Comparison of ENCODE assay signal across 8 cellular contexts in genomic region chr16:22188595-22189442, GRCh38. TPM values are rescaled to one million over a fixed set of nuclear protein-coding genes. Genes with fewer than 3 reads are reported as not detected.
DNase-seq lines count a peak whose midpoint lies in the region; ATAC-seq and TF ChIP-seq lines count a peak whose summit lies in the region.

No MANE protein-coding gene starts in this region.

- CTCF ChIA-PET in activated CD4-positive, alpha-beta memory T cell treated with anti-CD3 and anti-CD28 coated beads for 36 hours (lab: Charles Lee), result interaction anchor here (0.6 to 4.5 kb wide), 42 partner anchors 8 to 582 kb away, joined by 3 to 69 read pairs (median 5); partner anchors contain the start of genes EEF2K, MOSMO, PDZD9 and POLR3E

- no peak overlapping the region for H2BK15ac ChIP-seq in mesendoderm (replicated peaks; ENCODE audit: low read depth)

- no CpG with 5 or more reads among the region's 8 CpGs for WGBS in mesendoderm (ENCODE audit: extremely low coverage, insufficient coverage, low lambda C conversion rate)

- intact Hi-C loops in activated CD4-positive, alpha-beta memory T cell treated with anti-CD3 and anti-CD28 coated beads for 36 hours (cut with micrococcal nuclease), result loop anchor here (1.0 to 2.0 kb wide), 3 partner anchors 90 to 188 kb away; partner anchors contain the start of gene PDZD9

- POLR2A ChIA-PET in activated CD4-positive, alpha-beta memory T cell treated with anti-CD3 and anti-CD28 coated beads for 36 hours (lab: Charles Lee), result interaction anchor here (0.6 to 2.2 kb wide), 6 partner anchors 18 to 236 kb away, joined by 3 to 11 read pairs (median 3); partner anchors contain the start of genes EEF2K, MOSMO, PDZD9 and UQCRC2

- no peak overlapping the region for H3K23ac ChIP-seq in mesendoderm (ENCODE audit: low read length)

- H3K36me3 Mint-ChIP-seq in activated CD4-positive, alpha-beta memory T cell treated with anti-CD3 and anti-CD28 coated beads for 36 hours, result no peaks in the 10 kb centered on the region

- H3K56ac ChIP-seq in mesendoderm (ENCODE audit: low read length), result no peak overlapping the region

- H4K8ac ChIP-seq in mesendoderm (ENCODE audit: low read depth, low read length), result no peak overlapping the region

- TF ChIP-seq CTCF in HFF-Myc (IDR thresholded peaks at IDR 0.05; ENCODE audit: low read depth, low read length, missing control alignments), result peak; percentile 88

- no peaks in the 10 kb centered on the region for H3K9me3 ChIP-seq in BLaER1

- H3K79me1 ChIP-seq in mesendoderm (ENCODE audit: low read length), result no peaks in the 10 kb centered on the region

- H3K4me1 Mint-ChIP-seq in activated CD4-positive, alpha-beta memory T cell treated with anti-CD3 and anti-CD28 coated beads for 36 hours (ENCODE audit: low read depth), result peaks cover 41% of the 10 kb centered on the region

- H3K27me3 Mint-ChIP-seq in activated CD4-positive, alpha-beta memory T cell treated with anti-CD3 and anti-CD28 coated beads for 36 hours, result no peaks in the 10 kb centered on the region

- H2BK5ac ChIP-seq in mesendoderm (ENCODE audit: low read length), result no peak overlapping the region

- H2BK120ac ChIP-seq in mesendoderm (ENCODE audit: low read depth, low read length), result no peak overlapping the region

- DNase-seq in HFF-Myc (ENCODE audit: extremely low read depth, low read depth) (peak; percentile 90), NCI-H82 (lab: John Stamatoyannopoulos, UW) (peak; percentile 86), mesendoderm (peak; percentile 83)
- peak; percentile 79 for DNase-seq in activated CD4-positive, alpha-beta memory T cell treated with anti-CD3 and anti-CD28 coated beads for 36 hours
- peak; percentile 47 for DNase-seq in effector CD8-positive, alpha-beta T cell (lab: John Stamatoyannopoulos, UW)
- DNase-seq in stimulated activated CD8-positive, alpha-beta memory T cell treated with anti-CD3 and anti-CD28 coated beads, Interleukin-4, amount 100 ng/mL, for 24 hours (ENCODE audit: low read depth), result peak; percentile 47

- H3K79me2 ChIP-seq in mesendoderm (ENCODE audit: control insufficient read depth, insufficient read depth, low read length), result no peaks in the 10 kb centered on the region

- H3K9me3 Mint-ChIP-seq in activated CD4-positive, alpha-beta memory T cell treated with anti-CD3 and anti-CD28 coated beads for 36 hours, result no peaks in the 10 kb centered on the region

- no peaks in the 10 kb centered on the region for H4K20me1 ChIP-seq in BLaER1

- H3K18ac ChIP-seq in mesendoderm (ENCODE audit: low read length), result no peak overlapping the region

- no peak for ATAC-seq in HG02852 (IDR thresholded peaks at IDR 0.05; ENCODE audit: unreplicated experiment)

- H3K36me3 ChIP-seq in BLaER1 (no peaks in the 10 kb centered on the region), mesendoderm (ENCODE audit: control insufficient read depth, insufficient read depth, low read length) (no peaks in the 10 kb centered on the region)

- peak overlapping the region; percentile 99 for H3K27ac Mint-ChIP-seq in activated CD4-positive, alpha-beta memory T cell treated with anti-CD3 and anti-CD28 coated beads for 36 hours

- no peak overlapping the region for H2AK5ac ChIP-seq in mesendoderm (ENCODE audit: low read length)

- H3K27ac ChIP-seq in BLaER1, result peak overlapping the region; percentile 82
- no peak overlapping the region for H3K27ac ChIP-seq in mesendoderm (ENCODE audit: low read depth, low read length)

- H3K9ac ChIP-seq in BLaER1 (peak overlapping the region; percentile 77), mesendoderm (ENCODE audit: low read length) (no peak overlapping the region)

- no peak overlapping the region for H3K4ac ChIP-seq in mesendoderm (ENCODE audit: low read depth, low read length)

- H3K4me1 ChIP-seq in BLaER1 (peaks cover 40% of the 10 kb centered on the region), mesendoderm (ENCODE audit: control insufficient read depth, low read depth, low read length) (no peaks in the 10 kb centered on the region)

- H3K4me3 ChIP-seq in BLaER1, result peak overlapping the region; percentile 81
- H3K4me3 ChIP-seq in HFF-Myc (replicated peaks; ENCODE audit: low read depth, low read length), result no peak overlapping the region
- H3K4me3 ChIP-seq in mesendoderm (ENCODE audit: low read length), result no peak overlapping the region

- no peak overlapping the region for H4K5ac ChIP-seq in mesendoderm (ENCODE audit: low read length)

- H3K27me3 ChIP-seq in BLaER1 (peaks cover 13% of the 10 kb centered on the region; the same call in 1 of the 2 replicates), mesendoderm (ENCODE audit: insufficient read depth, low read length, poor library complexity) (no peaks in the 10 kb centered on the region)

- H3K4me2 ChIP-seq in BLaER1 (peak overlapping the region; percentile 94), mesendoderm (ENCODE audit: low read length) (no peak overlapping the region)

- peak overlapping the region; percentile 91 for H3K4me3 Mint-ChIP-seq in activated CD4-positive, alpha-beta memory T cell treated with anti-CD3 and anti-CD28 coated beads for 36 hours

RNA-seq across cellular contexts. Expression of gene EEF2K, which starts 17.3 kb away (rescaled TPM):
- total RNA-seq in activated CD4-positive, alpha-beta memory T cell treated with anti-CD3 and anti-CD28 coated beads for 36 hours, result 10 to 100 TPM; 23.0 to 24.1 TPM
- polyA plus RNA-seq in mesendoderm (2013, experiment 1 of 2), result 6.1 TPM
- 5.5 TPM for polyA plus RNA-seq in mesendoderm (2013, experiment 2 of 2)

RNA-seq across cellular contexts. Expression of gene SDR42E2, which starts 26.5 kb away (rescaled TPM):
- under 1 TPM; 0.10 to 0.12 TPM for total RNA-seq in activated CD4-positive, alpha-beta memory T cell treated with anti-CD3 and anti-CD28 coated beads for 36 hours
- polyA plus RNA-seq in mesendoderm (2013, experiment 1 of 2), result 0.01 TPM
- 0.03 TPM for polyA plus RNA-seq in mesendoderm (2013, experiment 2 of 2)
